ENCODE assay signal across 21 cellular contexts in genomic region chr9:18384066-18384465, GRCh38.
"Had no signal": no experiment of that assay in that cellular context is flagged by ENCODE, and none has a peak within 500 bp of the region (broad histone marks: within the 10 kb centered on the region; RNA-seq: fewer than 3 reads in every experiment).

No MANE protein-coding gene starts in this region.

- H3K9me3 Mint-ChIP-seq: activated CD8-positive, alpha-beta T cell treated with anti-CD3 and anti-CD28 coated beads for 36 hours; activated naive CD8-positive, alpha-beta T cell treated with anti-CD3 and anti-CD28 coated beads, Interleukin-2, amount 10 ng/mL, durations not matched to agents 7 days and 5 days; activated T-helper 2 cell treated with anti-CD3 and anti-CD28 coated beads, Interferon-gamma antibody, Interleukin-2, Interleukin-4, amounts not matched to agents 10 μg/mL and 5 μg/mL and 100 μg/mL, durations not matched to agents 14 hours and 24 hours and 36 hours; brain; neural crest cell had no signal

- DNase-seq: activated CD4-positive, alpha-beta T cell treated with anti-CD3 and anti-CD28 coated beads for 48 hours; activated CD4-positive, CD25-positive, alpha-beta regulatory T cell; activated CD8-positive, alpha-beta T cell treated with anti-CD3 and anti-CD28 coated beads for 36 hours; activated naive CD4-positive, alpha-beta T cell treated with Interleukin-2 at 50 U/mL for 16 hours; activated naive CD8-positive, alpha-beta T cell treated with anti-CD3 and anti-CD28 coated beads, Interleukin-2, amount 10 ng/mL, durations not matched to agents 7 days and 5 days; activated T-cell treated with anti-CD3 and anti-CD28 coated beads, Interleukin-2, amount 50 U/mL, for 1 hour; caudate nucleus; erythroblast; gastrocnemius medialis; heart left ventricle; kidney; left lung; mammary epithelial cell; naive B cell; stimulated activated CD8-positive, alpha-beta memory T cell treated with anti-CD3 and anti-CD28 coated beads, Interleukin-4, amount 100 ng/mL, for 48 hours; stimulated activated naive CD8-positive, alpha-beta T cell treated with anti-CD3 and anti-CD28 coated beads, Interleukin-15, Interleukin-2, amounts not matched to agents 100 U/mL and 50 U/mL, for 24 hours; transverse colon had no signal

- H3K4me3 Mint-ChIP-seq: activated CD8-positive, alpha-beta T cell treated with anti-CD3 and anti-CD28 coated beads for 36 hours; activated naive CD8-positive, alpha-beta T cell treated with anti-CD3 and anti-CD28 coated beads, Interleukin-2, amount 10 ng/mL, durations not matched to agents 7 days and 5 days; brain; naive B cell; neural crest cell had no signal

- H3K27ac Mint-ChIP-seq: activated CD8-positive, alpha-beta T cell treated with anti-CD3 and anti-CD28 coated beads for 36 hours; activated naive CD8-positive, alpha-beta T cell treated with anti-CD3 and anti-CD28 coated beads, Interleukin-2, amount 10 ng/mL, durations not matched to agents 7 days and 5 days; activated T-helper 2 cell treated with anti-CD3 and anti-CD28 coated beads, Interferon-gamma antibody, Interleukin-2, Interleukin-4, amounts not matched to agents 10 μg/mL and 5 μg/mL and 100 μg/mL, durations not matched to agents 14 hours and 24 hours and 36 hours; naive B cell; progenitor cell of endocrine pancreas had no signal

- H3K4me1 Mint-ChIP-seq: activated naive CD8-positive, alpha-beta T cell treated with anti-CD3 and anti-CD28 coated beads, Interleukin-2, amount 10 ng/mL, durations not matched to agents 7 days and 5 days; brain; naive B cell had no signal

- H3K36me3 Mint-ChIP-seq: activated naive CD8-positive, alpha-beta T cell treated with anti-CD3 and anti-CD28 coated beads, Interleukin-2, amount 10 ng/mL, durations not matched to agents 7 days and 5 days; brain; naive B cell had no signal

- H3K27me3 Mint-ChIP-seq: activated CD8-positive, alpha-beta T cell treated with anti-CD3 and anti-CD28 coated beads for 36 hours; activated naive CD8-positive, alpha-beta T cell treated with anti-CD3 and anti-CD28 coated beads, Interleukin-2, amount 10 ng/mL, durations not matched to agents 7 days and 5 days; naive B cell; progenitor cell of endocrine pancreas had no signal
